In genomic region chr19:19626516-19627441, GRCh38 we compare ENCODE assay signal across 12 cellular contexts. TPM values are rescaled to one million over a fixed set of nuclear protein-coding genes. Genes with fewer than 3 reads are reported as not detected.
DNase-seq lines count a peak whose midpoint lies in the region; ATAC-seq, FAIRE-seq and TF ChIP-seq lines count a peak whose summit lies in the region.
"Had no signal": no experiment of that assay in that cellular context is flagged by ENCODE, and none has a peak within 500 bp of the region (broad histone marks: within the 10 kb centered on the region; RNA-seq: fewer than 3 reads in every experiment).

No MANE protein-coding gene starts in this region.

- no peaks in the 10 kb centered on the region for H3K9me2 ChIP-seq in PC-3 (replicated peaks; ENCODE audit: low read length)

- peak overlapping the region; percentile 42 for H4K8ac ChIP-seq in H1 (ENCODE audit: extremely low read depth, insufficient read depth, low read length)

- H3F3A ChIP-seq in PC-3 (ENCODE audit: low read length, unreplicated experiment) = no peaks in the 10 kb centered on the region

- H2BK12ac ChIP-seq in H1 (ENCODE audit: low read depth, low read length) = peak overlapping the region; percentile 61; the same call in 1 of the 2 replicates

- peak; percentile 32 for DNase-seq in D341Med (ENCODE audit: low spot score)
- DNase-seq in PC-3 = no peak
- DNase-seq in H1 (ENCODE audit: low read depth in 1 of 2, low spot score in 2 of 2) = no peak
- DNase-seq in osteoblast (ENCODE audit: insufficient read length, low spot score, missing footprints) = peak; percentile 83
- DNase-seq in stimulated activated CD4-positive, alpha-beta T cell treated with anti-CD3 and anti-CD28 coated beads, Interleukin-2, amount 100 ng/mL, for 24 hours = no peak
- no peak for DNase-seq in NCI-H1105 treated with DMSO at 0.1 percent for 48 hours (lab: John Stamatoyannopoulos, UW)
- DNase-seq: amygdala, NCI-H2029 treated with DMSO at 0.1 percent for 48 hours had no signal

- H3K4ac ChIP-seq in H1 (replicated peaks; ENCODE audit: insufficient read length, low read depth, low read length) = no peak overlapping the region

- no peak overlapping the region for H3K14ac ChIP-seq in H1 (ENCODE audit: insufficient read length)

- H3K27ac ChIP-seq in PC-3 (ENCODE audit: low read length) (no peak overlapping the region), H1 (ENCODE audit: low read depth, low read length) (no peak overlapping the region), osteoblast (ENCODE audit: low read depth, low read length) (no peak overlapping the region)

- no peaks in the 10 kb centered on the region; the same call in 1 of the 2 replicates for H3K36me3 ChIP-seq in PC-3 (ENCODE audit: low read depth, low read length)
- peaks cover 6 to 10% (median 8%) of the 10 kb centered on the region in 4 experiments; a peak in 7 of 8 replicates for H3K36me3 ChIP-seq in H1 (ENCODE audit: control insufficient read depth in 2 of 4, insufficient read depth in 4 of 4, low read length in 3 of 4)
- peaks cover 4% of the 10 kb centered on the region for H3K36me3 ChIP-seq in osteoblast (ENCODE audit: insufficient read depth, low read length)
- H3K36me3 ChIP-seq: pancreas had no signal

- no peak for TF ChIP-seq EP300 in H1 (IDR thresholded peaks at IDR 0.05; ENCODE audit: borderline replicate concordance in 1 of 2, low read depth in 2 of 2, low read length in 2 of 2)

- no peak overlapping the region; the same call in 1 of the 2 replicates for H3K18ac ChIP-seq in H1 (ENCODE audit: extremely low read depth, low read length)

- H3K9ac ChIP-seq in PC-3 (ENCODE audit: low read length) (peak overlapping the region; percentile 95), H1 (replicated peaks in 1 of 4; ENCODE audit: extremely low read depth in 1 of 4, low read depth in 3 of 4, low read length in 3 of 4) (peak overlapping the region in 3 of 4 experiments; percentile 68 to 78 (median 76); a peak in 5 of 7 replicates)

- POLR2A ChIA-PET in PC-3 (lab: Charles Lee; ENCODE audit: unreplicated experiment) = no interaction called here
- POLR2A ChIA-PET in H1 (lab: Charles Lee; ENCODE audit: partially characterized antibody) = interaction anchor here (0.5 to 4.2 kb wide), 14 partner anchors 8 to 275 kb away, joined by 3 to 46 read pairs (median 3); partner anchors contain the start of genes GMIP, NDUFA13, PBX4 and TSSK6

- no peak overlapping the region for H4K5ac ChIP-seq in H1 (ENCODE audit: insufficient read length, low read depth, low read length)

- no peaks in the 10 kb centered on the region for H3K9me3 ChIP-seq in PC-3 (ENCODE audit: low read length)
- H3K9me3 ChIP-seq in H1 (ENCODE audit: insufficient read depth in 2 of 2, low read depth in 1 of 2, low read length in 1 of 2) = no peaks in the 10 kb centered on the region
- H3K9me3 ChIP-seq in osteoblast (ENCODE audit: low read depth, low read length) = no peaks in the 10 kb centered on the region
- H3K9me3 ChIP-seq: pancreas had no signal

- peak overlapping the region; percentile 70 for H4K91ac ChIP-seq in H1 (replicated peaks; ENCODE audit: insufficient read length, low read length)

- BruUV-seq in PC-3 (replicated peaks; lab: Mats Ljungman, UMichigan) = TSS peak; percentile 53

- H2BK15ac ChIP-seq in H1 (ENCODE audit: low read length) = peak overlapping the region; percentile 88; the same call in 1 of the 2 replicates

- H2AFZ ChIP-seq in PC-3 (ENCODE audit: low read length) = no peak overlapping the region
- H2AFZ ChIP-seq in H1 (ENCODE audit: low read length) = no peak overlapping the region
- H2AFZ ChIP-seq in osteoblast (ENCODE audit: low read length) = no peak overlapping the region

- CTCF ChIA-PET in PC-3 (lab: Charles Lee) (no interaction called here), H1 (lab: Charles Lee; ENCODE audit: partially characterized antibody) (interaction anchor here (0.6 to 1.7 kb wide), 8 partner anchors 19 to 371 kb away, joined by 3 to 6 read pairs (median 3); no protein-coding TSS in a partner anchor)

- peak overlapping the region; percentile 77 for H2AK5ac ChIP-seq in H1 (ENCODE audit: low read depth, low read length)

- intact Hi-C loops in PC-3 (cut with micrococcal nuclease) = no loop called here

- TF ChIP-seq POLR2A in H1 (IDR thresholded peaks at IDR 0.05; ENCODE audit: control extremely low read depth in 1 of 2, low read depth in 2 of 2, low read length in 2 of 2) = no peak

- peak overlapping the region; percentile 83 for H3K4me2 ChIP-seq in PC-3 (ENCODE audit: low read length)
- H3K4me2 ChIP-seq in H1 (ENCODE audit: insufficient read depth in 1 of 2, low read depth in 2 of 2, low read length in 2 of 2) = peak overlapping the region; percentile 91 to 95
- H3K4me2 ChIP-seq in osteoblast (ENCODE audit: insufficient read depth, low read length) = no peak overlapping the region

- no peak for TF ChIP-seq RAD21 in H1 (IDR thresholded peaks at IDR 0.05 in 1 of 2, conservative IDR thresholded peaks at IDR 0.05 in 1 of 2; ENCODE audit: low read depth in 2 of 2, low read length in 2 of 2)

- peaks cover 13% of the 10 kb centered on the region for H3K4me1 ChIP-seq in PC-3 (ENCODE audit: insufficient read depth, low read length)
- H3K4me1 ChIP-seq in H1 (replicated peaks in 1 of 4; ENCODE audit: control insufficient read depth in 3 of 4, insufficient read depth in 4 of 4, low read length in 3 of 4) = peaks cover 0 to 11% (median 8%) of the 10 kb centered on the region in 4 experiments; a peak in 5 of 7 replicates
- H3K4me1 ChIP-seq in osteoblast (ENCODE audit: insufficient read depth, low read length) = peaks cover 6% of the 10 kb centered on the region
- H3K4me1 ChIP-seq: pancreas had no signal

- ATAC-seq in PC-3 (no peak), GM21825 (IDR thresholded peaks at IDR 0.05; ENCODE audit: unreplicated experiment) (no peak), HG02763 (IDR thresholded peaks at IDR 0.05; ENCODE audit: unreplicated experiment) (no peak)

- peaks cover 16% of the 10 kb centered on the region for H3K79me2 ChIP-seq in PC-3 (ENCODE audit: low read length)
- peaks cover 0 to 18% of the 10 kb centered on the region in 2 experiments; a peak in 3 of 4 replicates for H3K79me2 ChIP-seq in H1 (ENCODE audit: control insufficient read depth in 1 of 2, insufficient read depth in 2 of 2, low read length in 2 of 2)
- H3K79me2 ChIP-seq in osteoblast (ENCODE audit: insufficient read depth, low read length) = no peaks in the 10 kb centered on the region

- no peak overlapping the region for H3K23ac ChIP-seq in H1 (ENCODE audit: insufficient read length)

- H2BK20ac ChIP-seq in H1 (ENCODE audit: low read length) = no peak overlapping the region

- H3K56ac ChIP-seq in H1 (replicated peaks; ENCODE audit: insufficient read length, low read depth, low read length) = no peak overlapping the region

- H3K27me3 ChIP-seq in PC-3 (ENCODE audit: low read length) (no peaks in the 10 kb centered on the region), H1 (replicated peaks in 1 of 4; ENCODE audit: control insufficient read depth in 3 of 4, extremely low read depth in 1 of 4, insufficient read depth in 3 of 4, low read length in 3 of 4) (no peaks in the 10 kb centered on the region), osteoblast (ENCODE audit: insufficient read depth, low read length) (no peaks in the 10 kb centered on the region)
- H3K27me3 ChIP-seq: pancreas had no signal

- H3K79me1 ChIP-seq in H1 (ENCODE audit: low read depth, low read length) = peaks cover 10% of the 10 kb centered on the region

- TF ChIP-seq CTCF in PC-3 (conservative IDR thresholded peaks at IDR 0.05; ENCODE audit: low read depth, low read length) (no peak), H1 (IDR thresholded peaks at IDR 0.05; ENCODE audit: control extremely low read depth in 1 of 3, insufficient read depth in 1 of 3, low read depth in 1 of 3, low read length in 3 of 3) (no peak), osteoblast (IDR thresholded peaks at IDR 0.05; ENCODE audit: extremely low read depth, low read depth, low read length) (no peak)

- H3K23me2 ChIP-seq in H1 (ENCODE audit: low read depth, low read length) = peaks cover 10% of the 10 kb centered on the region

- H2BK120ac ChIP-seq in H1 (replicated peaks; ENCODE audit: low read depth, low read length) = no peak overlapping the region

- H4K20me1 ChIP-seq in PC-3 (ENCODE audit: low read length) = no peaks in the 10 kb centered on the region
- peaks cover 3 to 9% of the 10 kb centered on the region in 2 experiments for H4K20me1 ChIP-seq in H1 (replicated peaks in 1 of 2; ENCODE audit: control insufficient read depth in 1 of 2, insufficient read depth in 2 of 2, low read length in 2 of 2)
- H4K20me1 ChIP-seq in osteoblast (ENCODE audit: insufficient read depth, low read length) = no peaks in the 10 kb centered on the region

- H2BK5ac ChIP-seq in H1 (ENCODE audit: low read depth, low read length) = no peak overlapping the region; the same call in 1 of the 2 replicates

- no peak for FAIRE-seq in H1 (lab: Jason Lieb, UNC)
- FAIRE-seq: G401.6, pancreas had no signal

- WGBS in H1 (ENCODE audit: extremely low coverage in 1 of 2, insufficient coverage in 1 of 2, insufficient read length in 1 of 2, insufficient replicate concordance in 2 of 2, low coverage in 1 of 2, low lambda C conversion rate in 2 of 2, missing lambda C conversion rate in 1 of 2), 2 experiments = 95% methylated on average over 48 of the region's 48 CpGs; no CpG with 5 or more reads in 1 of the 2 experiments

- H3K4me3 ChIP-seq in PC-3 (ENCODE audit: low read length) (peak overlapping the region; percentile 84), H1 (ENCODE audit: extremely low read depth in 1 of 4, insufficient read depth in 2 of 4, low read depth in 3 of 4, low read length in 4 of 4) (peak overlapping the region; percentile 69 to 82 (median 74)), osteoblast (ENCODE audit: insufficient read depth, low read length) (no peak overlapping the region)

RNA-seq across cellular contexts. Expression of gene LPAR2, which starts 1.2 kb away (rescaled TPM):
- total RNA-seq in PC-3 (2014; rRNA removed) (26.6 and 31.0 TPM in 2 replicates), osteoblast (0.72 and 0.88 TPM in 2 replicates)
- total RNA-seq in H1 (2021; fragmentation: NEBNext Ultra II Directional; extraction: Animal tissue kit (Norgen Biotek cat#: 25700)) = 47.1 and 47.6 TPM in 2 replicates
- 70.2 and 121 TPM in 2 replicates for polyA plus RNA-seq in H1 (2011; rRNA removed)
- 54.8 TPM for polyA plus RNA-seq in H1 (2011; cell fraction: cytosol; rRNA removed)
- polyA plus RNA-seq in H1 (2011; cell fraction: nucleus; rRNA removed) = 298 TPM
- 43.0 to 66.6 TPM (median 64.7 TPM) in 4 replicates for polyA plus RNA-seq in H1 (2012, experiment 1 of 2)
- polyA plus RNA-seq in H1 (2012, experiment 2 of 2) = 51.1 TPM
- 89.2 TPM for polyA plus RNA-seq in H1 (2013, experiment 1 of 2)
- polyA plus RNA-seq in H1 (2013, experiment 2 of 2) = 78.1 TPM
- 14.0 and 21.6 TPM in 2 replicates for polyA minus RNA-seq in H1 (2011; rRNA and poly(A)+ RNA removed)
- 21.4 TPM for polyA minus RNA-seq in H1 (2011; cell fraction: cytosol; rRNA and poly(A)+ RNA removed)
- 38.2 TPM for polyA minus RNA-seq in H1 (2011; cell fraction: nucleus; rRNA and poly(A)+ RNA removed)

RNA-seq across cellular contexts. Expression of gene PBX4, which starts 8.3 kb away (rescaled TPM):
- total RNA-seq in PC-3 (2014; rRNA removed) = 6.9 TPM in 2 replicates
- 3.3 and 3.4 TPM in 2 replicates for total RNA-seq in H1 (2021; fragmentation: NEBNext Ultra II Directional; extraction: Animal tissue kit (Norgen Biotek cat#: 25700))
- polyA plus RNA-seq in H1 (2011; rRNA removed) = 3.8 and 8.3 TPM in 2 replicates
- 6.5 TPM for polyA plus RNA-seq in H1 (2011; cell fraction: cytosol; rRNA removed)
- polyA plus RNA-seq in H1 (2011; cell fraction: nucleus; rRNA removed) = 12.1 TPM
- polyA plus RNA-seq in H1 (2012, experiment 1 of 2) = 3.9 to 6.8 TPM (median 4.8 TPM) in 4 replicates
- 2.2 TPM for polyA plus RNA-seq in H1 (2012, experiment 2 of 2)
- polyA plus RNA-seq in H1 (2013, experiment 1 of 2) = 3.7 TPM
- polyA plus RNA-seq in H1 (2013, experiment 2 of 2) = 4.1 TPM
- polyA minus RNA-seq in H1 (2011; rRNA and poly(A)+ RNA removed) = 1.7 and 1.8 TPM in 2 replicates
- polyA minus RNA-seq in H1 (2011; cell fraction: cytosol; rRNA and poly(A)+ RNA removed) = 2.9 TPM
- polyA minus RNA-seq in H1 (2011; cell fraction: nucleus; rRNA and poly(A)+ RNA removed) = 2.6 TPM
- 0.36 and 0.88 TPM in 2 replicates for total RNA-seq in osteoblast

RNA-seq across cellular contexts. Expression of gene GMIP, which starts 16.7 kb away (rescaled TPM):
- total RNA-seq in PC-3 (2014; rRNA removed) = 6.3 and 11.1 TPM in 2 replicates
- 18.1 and 20.2 TPM in 2 replicates for total RNA-seq in H1 (2021; fragmentation: NEBNext Ultra II Directional; extraction: Animal tissue kit (Norgen Biotek cat#: 25700))
- polyA plus RNA-seq in H1 (2011; rRNA removed) = 5.7 and 8.9 TPM in 2 replicates
- polyA plus RNA-seq in H1 (2011; cell fraction: cytosol; rRNA removed) = 6.2 TPM
- 28.2 TPM for polyA plus RNA-seq in H1 (2011; cell fraction: nucleus; rRNA removed)
- 9.9 to 15.8 TPM (median 14.2 TPM) in 4 replicates for polyA plus RNA-seq in H1 (2012, experiment 1 of 2)
- 16.1 TPM for polyA plus RNA-seq in H1 (2012, experiment 2 of 2)
- 10.4 TPM for polyA plus RNA-seq in H1 (2013, experiment 1 of 2)
- 10.5 TPM for polyA plus RNA-seq in H1 (2013, experiment 2 of 2)
- polyA minus RNA-seq in H1 (2011; rRNA and poly(A)+ RNA removed) = 5.8 and 7.1 TPM in 2 replicates
- polyA minus RNA-seq in H1 (2011; cell fraction: cytosol; rRNA and poly(A)+ RNA removed) = 7.9 TPM
- 8.6 TPM for polyA minus RNA-seq in H1 (2011; cell fraction: nucleus; rRNA and poly(A)+ RNA removed)
- 4.7 and 6.5 TPM in 2 replicates for total RNA-seq in osteoblast

RNA-seq across cellular contexts. Expression of gene ATP13A1, which starts 36.7 kb away (rescaled TPM):
- total RNA-seq in PC-3 (2014; rRNA removed) (48.5 and 58.2 TPM in 2 replicates), osteoblast (43.3 and 65.9 TPM in 2 replicates)
- total RNA-seq in H1 (2021; fragmentation: NEBNext Ultra II Directional; extraction: Animal tissue kit (Norgen Biotek cat#: 25700)) = 64.2 and 75.7 TPM in 2 replicates
- 33.0 and 70.7 TPM in 2 replicates for polyA plus RNA-seq in H1 (2011; rRNA removed)
- polyA plus RNA-seq in H1 (2011; cell fraction: cytosol; rRNA removed) = 36.9 TPM
- 284 TPM for polyA plus RNA-seq in H1 (2011; cell fraction: nucleus; rRNA removed)
- 47.8 to 73.6 TPM (median 62.5 TPM) in 4 replicates for polyA plus RNA-seq in H1 (2012, experiment 1 of 2)
- 64.3 TPM for polyA plus RNA-seq in H1 (2012, experiment 2 of 2)
- polyA plus RNA-seq in H1 (2013, experiment 1 of 2) = 75.7 TPM
- polyA plus RNA-seq in H1 (2013, experiment 2 of 2) = 65.6 TPM
- 68.4 and 83.9 TPM in 2 replicates for polyA minus RNA-seq in H1 (2011; rRNA and poly(A)+ RNA removed)
- 49.1 TPM for polyA minus RNA-seq in H1 (2011; cell fraction: cytosol; rRNA and poly(A)+ RNA removed)
- polyA minus RNA-seq in H1 (2011; cell fraction: nucleus; rRNA and poly(A)+ RNA removed) = 93.9 TPM

RNA-seq across cellular contexts. Expression of gene ZNF101, which starts 41.9 kb away (rescaled TPM):
- 11.0 and 11.3 TPM in 2 replicates for total RNA-seq in PC-3 (2014; rRNA removed)
- 46.2 and 50.9 TPM in 2 replicates for total RNA-seq in H1 (2021; fragmentation: NEBNext Ultra II Directional; extraction: Animal tissue kit (Norgen Biotek cat#: 25700))
- polyA plus RNA-seq in H1 (2011; rRNA removed) = 11.0 and 13.0 TPM in 2 replicates
- 17.1 TPM for polyA plus RNA-seq in H1 (2011; cell fraction: cytosol; rRNA removed)
- 12.2 TPM for polyA plus RNA-seq in H1 (2011; cell fraction: nucleus; rRNA removed)
- polyA plus RNA-seq in H1 (2012, experiment 1 of 2) = 14.2 to 31.6 TPM (median 16.6 TPM) in 4 replicates
- polyA plus RNA-seq in H1 (2012, experiment 2 of 2) = 10.5 TPM
- polyA plus RNA-seq in H1 (2013, experiment 1 of 2) = 44.3 TPM
- polyA plus RNA-seq in H1 (2013, experiment 2 of 2) = 38.9 TPM
- 28.9 and 34.1 TPM in 2 replicates for polyA minus RNA-seq in H1 (2011; rRNA and poly(A)+ RNA removed)
- 14.8 TPM for polyA minus RNA-seq in H1 (2011; cell fraction: cytosol; rRNA and poly(A)+ RNA removed)
- polyA minus RNA-seq in H1 (2011; cell fraction: nucleus; rRNA and poly(A)+ RNA removed) = 28.8 TPM
- 7.2 and 9.4 TPM in 2 replicates for total RNA-seq in osteoblast

Comparison
In these comparisons a context has a peak if more than half of its experiments do, and no peak if none do; other contexts are left out.
1. DNase-seq: peak in D341Med (single experiment) and osteoblast (single experiment); none in PC-3 (single experiment), H1 (0 of 2), stimulated activated CD4-positive, alpha-beta T cell treated with anti-CD3 and anti-CD28 coated beads, Interleukin-2, amount 100 ng/mL, for 24 hours (0 of 2) and NCI-H1105 treated with DMSO at 0.1 percent for 48 hours (single experiment).
2. RNA of gene LPAR2, which starts 1.2 kb away (total RNA-seq): 47.1 to 47.6 TPM in H1 and 26.6 to 31.0 TPM in PC-3; 0.72 to 0.88 TPM in osteoblast; every median in the first group is over 10 times any median in the second.